ENCODE assay signal across 13 cellular contexts in the genomic region with DNA sequence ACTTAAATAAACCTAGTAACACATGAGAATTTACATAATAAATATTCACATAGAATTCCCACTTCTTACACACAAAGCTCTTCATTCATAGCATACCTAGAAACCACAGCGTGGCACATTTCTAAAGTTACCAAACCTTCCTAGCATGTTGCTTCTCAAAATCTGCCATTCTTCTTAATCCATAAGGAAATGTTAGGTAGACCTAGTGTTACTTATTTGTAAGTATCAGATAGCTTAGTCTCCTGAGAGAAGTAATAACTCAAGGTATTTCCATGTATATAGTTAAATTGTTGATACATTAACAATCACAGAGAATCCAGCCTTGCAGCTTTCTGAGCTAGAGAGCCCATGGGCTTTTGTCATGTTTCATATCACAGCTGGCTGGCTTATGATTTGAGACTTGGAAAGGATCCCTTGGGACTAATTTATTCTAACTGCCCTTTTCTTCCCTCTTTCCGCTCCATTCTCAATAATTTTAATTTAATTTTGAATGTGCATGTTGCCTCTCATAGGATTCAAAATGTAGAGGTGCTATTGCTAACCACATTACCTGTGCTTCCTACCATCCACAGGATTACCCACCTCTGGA. TPM values are rescaled to one million over a fixed set of nuclear protein-coding genes. Genes with fewer than 3 reads are reported as not detected.
A peak's percentile ranks its signal among the peaks of the same experiment; 100 is the strongest.
DNase-seq lines count a peak whose midpoint lies in the region; ATAC-seq and TF ChIP-seq lines count a peak whose summit lies in the region.
"Had no signal": no experiment of that assay in that cellular context is flagged by ENCODE, and none has a peak within 500 bp of the region (broad histone marks: within the 10 kb centered on the region; RNA-seq: fewer than 3 reads in every experiment).

No MANE protein-coding gene starts in this region.

- H2AK5ac ChIP-seq in mesenchymal stem cell (ENCODE audit: low read length, severe bottlenecking) = no peak overlapping the region

- DNase-seq in GM23338 (ENCODE audit: low spot score) = no peak
- no peak for DNase-seq in mesenchymal stem cell
- no peak for DNase-seq in activated T-helper 2 cell treated with anti-CD3 and anti-CD28 coated beads, Interferon-gamma antibody, Interleukin-2, Interleukin-4, amounts not matched to agents 10 μg/mL and 5 μg/mL and 100 μg/mL, durations not matched to agents 14 hours and 24 hours and 36 hours (ENCODE audit: low spot score)
- DNase-seq in stimulated activated CD4-positive, alpha-beta T cell treated with anti-CD3 and anti-CD28 coated beads, Interleukin-15, amount 100 ng/mL, for 24 hours = no peak
- no peak for DNase-seq in activated naive CD8-positive, alpha-beta T cell treated with anti-CD3 and anti-CD28 coated beads for 36 hours
- DNase-seq: aorta, NCI-H2081, uterus had no signal

- H3K9me2 ChIP-seq in GM23338 (ENCODE audit: insufficient read depth) = no peaks in the 10 kb centered on the region

- H3F3A ChIP-seq in GM23338 (replicated peaks; ENCODE audit: low read depth) = no peaks in the 10 kb centered on the region

- no peak overlapping the region for H2BK5ac ChIP-seq in mesenchymal stem cell (ENCODE audit: low read depth, low read length, poor library complexity, severe bottlenecking)

- H3K9me3 ChIP-seq in mesenchymal stem cell (ENCODE audit: control insufficient read depth, low read length) = no peaks in the 10 kb centered on the region
- H3K9me3 ChIP-seq: uterus had no signal

- no peak overlapping the region for H2BK120ac ChIP-seq in mesenchymal stem cell (ENCODE audit: low read depth, low read length)

- H3K27ac Mint-ChIP-seq in GM23338 = peak overlapping the region; percentile 84
- no peak overlapping the region for H3K27ac Mint-ChIP-seq in activated T-helper 2 cell treated with anti-CD3 and anti-CD28 coated beads, Interferon-gamma antibody, Interleukin-2, Interleukin-4, amounts not matched to agents 10 μg/mL and 5 μg/mL and 100 μg/mL, durations not matched to agents 14 hours and 24 hours and 36 hours
- H3K27ac Mint-ChIP-seq in activated naive CD8-positive, alpha-beta T cell treated with anti-CD3 and anti-CD28 coated beads for 36 hours = no peak overlapping the region
- H3K27ac Mint-ChIP-seq: B cell had no signal

- H4K20me1 ChIP-seq in GM23338 (replicated peaks; ENCODE audit: insufficient read depth) = no peaks in the 10 kb centered on the region

- peaks cover 2% of the 10 kb centered on the region for H3K27me3 Mint-ChIP-seq in GM23338 (ENCODE audit: insufficient read depth, low read depth, poor library complexity)
- peaks cover 20% of the 10 kb centered on the region for H3K27me3 Mint-ChIP-seq in activated T-helper 2 cell treated with anti-CD3 and anti-CD28 coated beads, Interferon-gamma antibody, Interleukin-2, Interleukin-4, amounts not matched to agents 10 μg/mL and 5 μg/mL and 100 μg/mL, durations not matched to agents 14 hours and 24 hours and 36 hours (ENCODE audit: low read depth)
- peaks cover 6% of the 10 kb centered on the region for H3K27me3 Mint-ChIP-seq in activated naive CD8-positive, alpha-beta T cell treated with anti-CD3 and anti-CD28 coated beads for 36 hours
- H3K27me3 Mint-ChIP-seq: B cell had no signal

- H3K4me2 ChIP-seq in GM23338 (0 out of 2 replicates have a peak overlapping the region, but pooled peaks have one; percentile 46), mesenchymal stem cell (ENCODE audit: low read length, poor library complexity, severe bottlenecking) (no peak overlapping the region)

- 100% methylated on average over 1 of the region's 2 CpGs for WGBS in mesenchymal stem cell

- TF ChIP-seq CTCF in GM23338 (conservative IDR thresholded peaks at IDR 0.05; ENCODE audit: low read depth in 2 of 2) (no peak), VCaP (conservative IDR thresholded peaks at IDR 0.05) (no peak)

- H2AFZ ChIP-seq in ACC112 (ENCODE audit: low read length, unreplicated experiment) (no peak overlapping the region), GM23338 (no peak overlapping the region), mesenchymal stem cell (ENCODE audit: low read depth, low read length) (no peak overlapping the region)

- H3K79me1 ChIP-seq in mesenchymal stem cell (replicated peaks; ENCODE audit: low read length, poor library complexity, severe bottlenecking) = no peaks in the 10 kb centered on the region

- H3K79me2 ChIP-seq in ACC112 (ENCODE audit: control insufficient read depth, insufficient read depth, low read length, unreplicated experiment) = peaks cover 94% of the 10 kb centered on the region
- peaks cover 94% of the 10 kb centered on the region for H3K79me2 ChIP-seq in GM23338 (replicated peaks; ENCODE audit: insufficient read depth)

- intact Hi-C loops in activated T-helper 2 cell treated with anti-CD3 and anti-CD28 coated beads, Interferon-gamma antibody, Interleukin-2, Interleukin-4, amounts not matched to agents 10 μg/mL and 5 μg/mL and 100 μg/mL, durations not matched to agents 14 hours and 24 hours and 36 hours (cut with micrococcal nuclease) = no loop called here

- no peak overlapping the region for H4K8ac ChIP-seq in mesenchymal stem cell (ENCODE audit: low read length)

- no peak overlapping the region for H3K4ac ChIP-seq in mesenchymal stem cell (ENCODE audit: low read depth in 1 of 2, low read length in 2 of 2)

- no peak overlapping the region for H2BK12ac ChIP-seq in mesenchymal stem cell (ENCODE audit: low read length in 2 of 2)

- no peaks in the 10 kb centered on the region for H3K9me3 Mint-ChIP-seq in GM23338
- no peaks in the 10 kb centered on the region for H3K9me3 Mint-ChIP-seq in activated T-helper 2 cell treated with anti-CD3 and anti-CD28 coated beads, Interferon-gamma antibody, Interleukin-2, Interleukin-4, amounts not matched to agents 10 μg/mL and 5 μg/mL and 100 μg/mL, durations not matched to agents 14 hours and 24 hours and 36 hours
- H3K9me3 Mint-ChIP-seq in activated naive CD8-positive, alpha-beta T cell treated with anti-CD3 and anti-CD28 coated beads for 36 hours = no peaks in the 10 kb centered on the region

- no peak overlapping the region for H2BK15ac ChIP-seq in mesenchymal stem cell (ENCODE audit: low read depth, poor library complexity, severe bottlenecking)

- H3K9ac ChIP-seq in mesenchymal stem cell (ENCODE audit: low read length) = no peak overlapping the region

- no peak overlapping the region for H3K23ac ChIP-seq in mesenchymal stem cell (ENCODE audit: low read length in 2 of 2)

- peaks cover 10% of the 10 kb centered on the region; the same call in 2 of the 3 replicates for H3K36me3 Mint-ChIP-seq in GM23338 (ENCODE audit: low read depth)
- no peaks in the 10 kb centered on the region for H3K36me3 Mint-ChIP-seq in activated T-helper 2 cell treated with anti-CD3 and anti-CD28 coated beads, Interferon-gamma antibody, Interleukin-2, Interleukin-4, amounts not matched to agents 10 μg/mL and 5 μg/mL and 100 μg/mL, durations not matched to agents 14 hours and 24 hours and 36 hours (ENCODE audit: low read depth)
- H3K36me3 Mint-ChIP-seq in activated naive CD8-positive, alpha-beta T cell treated with anti-CD3 and anti-CD28 coated beads for 36 hours = no peaks in the 10 kb centered on the region

- H3K4me3 ChIP-seq in ACC112 (ENCODE audit: low read depth, low read length) (peak overlapping the region; percentile 69; the same call in 1 of the 2 replicates), GM23338 (no peak overlapping the region), mesenchymal stem cell (ENCODE audit: insufficient read depth in 1 of 2, low read depth in 1 of 2, low read length in 2 of 2) (peak overlapping the region in 1 of 2 experiments; percentile 42)
- H3K4me3 ChIP-seq: K562, uterus had no signal

- H3K4me1 Mint-ChIP-seq in GM23338 = peaks cover 68% of the 10 kb centered on the region
- H3K4me1 Mint-ChIP-seq in activated T-helper 2 cell treated with anti-CD3 and anti-CD28 coated beads, Interferon-gamma antibody, Interleukin-2, Interleukin-4, amounts not matched to agents 10 μg/mL and 5 μg/mL and 100 μg/mL, durations not matched to agents 14 hours and 24 hours and 36 hours (ENCODE audit: low read depth) = no peaks in the 10 kb centered on the region
- no peaks in the 10 kb centered on the region for H3K4me1 Mint-ChIP-seq in activated naive CD8-positive, alpha-beta T cell treated with anti-CD3 and anti-CD28 coated beads for 36 hours

- no peak for ATAC-seq in GM23338
- ATAC-seq in GM21390 (IDR thresholded peaks at IDR 0.05; ENCODE audit: unreplicated experiment) = no peak
- ATAC-seq: K562 had no signal

- H3K27ac ChIP-seq in ACC112 (ENCODE audit: low read depth, low read length) (peak overlapping the region; percentile 99), GM23338 (ENCODE audit: low read depth) (no peak overlapping the region; the same call in 1 of the 2 replicates), VCaP (peak overlapping the region; percentile 58), mesenchymal stem cell (ENCODE audit: low read length, poor library complexity, severe bottlenecking) (peak overlapping the region; percentile 90)
- H3K27ac ChIP-seq: uterus had no signal

- H3K36me3 ChIP-seq in ACC112 (ENCODE audit: insufficient read depth, low read length) (no peaks in the 10 kb centered on the region), GM23338 (ENCODE audit: insufficient read depth) (no peaks in the 10 kb centered on the region), mesenchymal stem cell (ENCODE audit: control insufficient read depth in 1 of 2, insufficient read depth in 2 of 2, low read depth in 1 of 2, low read length in 2 of 2) (peaks cover 0 to 14% of the 10 kb centered on the region in 2 experiments)
- H3K36me3 ChIP-seq: uterus had no signal

- H4K91ac ChIP-seq in mesenchymal stem cell (ENCODE audit: low read length) = no peak overlapping the region

- H3K27me3 ChIP-seq in ACC112 (ENCODE audit: insufficient read depth, low read length) = no peaks in the 10 kb centered on the region
- no peaks in the 10 kb centered on the region for H3K27me3 ChIP-seq in GM23338 (ENCODE audit: insufficient read depth)
- no peaks in the 10 kb centered on the region for H3K27me3 ChIP-seq in mesenchymal stem cell (ENCODE audit: control insufficient read depth in 1 of 2, insufficient read depth in 1 of 2, low read length in 2 of 2)
- H3K27me3 ChIP-seq: uterus had no signal

- no peak overlapping the region; the same call in 2 of the 3 replicates for H3K4me3 Mint-ChIP-seq in GM23338
- H3K4me3 Mint-ChIP-seq in activated T-helper 2 cell treated with anti-CD3 and anti-CD28 coated beads, Interferon-gamma antibody, Interleukin-2, Interleukin-4, amounts not matched to agents 10 μg/mL and 5 μg/mL and 100 μg/mL, durations not matched to agents 14 hours and 24 hours and 36 hours (ENCODE audit: low read depth) = no peak overlapping the region
- no peak overlapping the region for H3K4me3 Mint-ChIP-seq in activated naive CD8-positive, alpha-beta T cell treated with anti-CD3 and anti-CD28 coated beads for 36 hours
- H3K4me3 Mint-ChIP-seq: B cell had no signal

- no peak overlapping the region for H3K18ac ChIP-seq in mesenchymal stem cell (ENCODE audit: low read depth in 1 of 2, low read length in 2 of 2)

- H3K14ac ChIP-seq in mesenchymal stem cell (ENCODE audit: low read length in 2 of 2) = no peak overlapping the region

- H3K4me1 ChIP-seq in ACC112 (ENCODE audit: control insufficient read depth, insufficient read depth, low read length, unreplicated experiment) = peaks cover 91% of the 10 kb centered on the region
- H3K4me1 ChIP-seq in GM23338 (ENCODE audit: insufficient read depth) = peaks cover 66% of the 10 kb centered on the region
- H3K4me1 ChIP-seq in mesenchymal stem cell (ENCODE audit: control insufficient read depth, insufficient read depth, low read depth, low read length) = peaks cover 15% of the 10 kb centered on the region

RNA-seq across cellular contexts. Expression of a gene that starts 17.6 kb away (rescaled TPM):
- total RNA-seq in GM23338 (2014; rRNA removed; shearing (Covaris generic)) = 12.4 and 22.9 TPM in 2 replicates
- polyA plus RNA-seq in GM23338 (2016; fragmentation: Nextera tagmentation; extraction: Ambion mirVana) = 6.2 and 7.8 TPM in 2 replicates
- polyA plus RNA-seq in mesenchymal stem cell (2013, experiment 1 of 2) = 8.0 TPM
- 8.1 TPM for polyA plus RNA-seq in mesenchymal stem cell (2013, experiment 2 of 2)
- 1.1 and 1.4 TPM in 2 replicates for total RNA-seq in activated T-helper 2 cell treated with anti-CD3 and anti-CD28 coated beads, Interferon-gamma antibody, Interleukin-2, Interleukin-4, amounts not matched to agents 10 μg/mL and 5 μg/mL and 100 μg/mL, durations not matched to agents 14 hours and 24 hours and 36 hours
- total RNA-seq in activated naive CD8-positive, alpha-beta T cell treated with anti-CD3 and anti-CD28 coated beads for 36 hours = under 1 TPM; 0.54 to 0.87 TPM
